10 cellular contexts compared by ENCODE assay signal in the genomic region with DNA sequence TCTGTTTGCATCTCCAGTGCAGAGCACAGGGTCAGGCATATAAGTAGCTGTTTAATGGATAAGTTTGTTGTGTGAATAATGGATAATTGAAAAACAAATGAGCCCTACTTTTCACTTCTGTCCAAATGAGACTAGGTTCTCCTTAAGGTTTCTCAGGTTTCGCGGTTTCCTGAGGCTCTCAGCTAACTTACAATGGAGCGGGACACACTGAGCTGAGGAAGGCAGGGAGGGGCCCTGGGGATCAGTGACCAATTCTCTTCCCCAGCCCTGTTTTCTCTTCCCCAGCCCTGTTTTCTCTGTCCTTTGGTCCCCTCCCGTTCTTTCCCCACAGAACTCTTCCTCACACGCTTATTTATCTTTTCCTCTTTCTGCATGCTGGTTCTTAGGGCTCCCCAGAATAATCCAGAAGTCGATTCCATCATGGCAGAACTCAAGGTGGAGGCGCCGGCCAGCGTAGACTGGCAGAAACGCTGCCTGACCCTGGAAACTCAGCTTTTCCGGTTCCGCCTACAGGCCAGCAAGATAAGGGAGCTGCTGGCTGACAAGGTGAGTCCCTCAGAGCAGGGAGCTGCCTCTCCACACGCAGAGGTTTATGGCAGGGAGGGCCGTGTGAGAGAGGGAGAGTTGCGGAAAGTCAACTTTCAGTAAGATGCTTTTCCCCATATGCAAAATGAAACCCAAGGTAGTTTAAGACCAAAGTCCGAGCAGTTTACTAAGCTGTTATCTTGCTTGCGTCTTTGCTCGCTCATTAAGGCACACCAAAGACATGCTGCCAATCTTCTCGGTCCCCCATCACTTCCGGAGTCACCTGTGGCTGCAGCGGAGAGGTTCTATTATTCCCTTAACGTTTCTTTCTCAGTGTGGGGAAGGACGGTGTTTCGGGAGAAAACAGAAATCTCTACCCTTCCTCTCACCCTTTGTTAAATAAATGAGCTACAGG. TPM values are rescaled to one million over a fixed set of nuclear protein-coding genes. Genes with fewer than 3 reads are reported as not detected.
DNase-seq lines count a peak whose midpoint lies in the region; ATAC-seq, FAIRE-seq and TF ChIP-seq lines count a peak whose summit lies in the region.
"Had no signal": no experiment of that assay in that cellular context is flagged by ENCODE, and none has a peak within 500 bp of the region (broad histone marks: within the 10 kb centered on the region; RNA-seq: fewer than 3 reads in every experiment).

No MANE protein-coding gene starts in this region.

- H3K9me3 Mint-ChIP-seq in CD4-positive, alpha-beta T cell: peaks cover 3% of the 10 kb centered on the region
- no peaks in the 10 kb centered on the region for H3K9me3 Mint-ChIP-seq in activated naive CD8-positive, alpha-beta T cell treated with anti-CD3 and anti-CD28 coated beads, Interleukin-2, amount 50 U/mL, for 24 hours

- peaks cover 61% of the 10 kb centered on the region for H3K27me3 Mint-ChIP-seq in CD4-positive, alpha-beta T cell
- peaks cover 27% of the 10 kb centered on the region for H3K27me3 Mint-ChIP-seq in activated naive CD8-positive, alpha-beta T cell treated with anti-CD3 and anti-CD28 coated beads, Interleukin-2, amount 50 U/mL, for 24 hours

- no peak overlapping the region for H3K27ac ChIP-seq in CD4-positive, alpha-beta T cell (ENCODE audit: low read depth, low read length)
- H3K27ac ChIP-seq in upper lobe of left lung: no peak overlapping the region

- ATAC-seq in CD4-positive, alpha-beta T cell (ENCODE audit: poor library complexity): peak; percentile 21
- ATAC-seq in activated naive CD8-positive, alpha-beta T cell treated with anti-CD3 and anti-CD28 coated beads, Interleukin-2, amount 50 U/mL, for 24 hours: peak; percentile 82
- ATAC-seq in upper lobe of left lung (ENCODE audit: low FRiP score in 2 of 2): no peak

- no peaks in the 10 kb centered on the region for H3K9me3 ChIP-seq in CD4-positive, alpha-beta T cell (ENCODE audit: control insufficient read depth, low read length)
- no peaks in the 10 kb centered on the region for H3K9me3 ChIP-seq in upper lobe of left lung

- H3K4me1 ChIP-seq in upper lobe of left lung: no peaks in the 10 kb centered on the region

- H3K36me3 ChIP-seq in upper lobe of left lung: no peaks in the 10 kb centered on the region

- TF ChIP-seq POLR2A in upper lobe of left lung (IDR thresholded peaks at IDR 0.05): no peak

- TF ChIP-seq CTCF in CD4-positive, alpha-beta T cell (IDR thresholded peaks at IDR 0.05): no peak
- no peak for TF ChIP-seq CTCF in foreskin fibroblast (IDR thresholded peaks at IDR 0.05; ENCODE audit: low read depth, low read length)
- TF ChIP-seq CTCF in upper lobe of left lung (IDR thresholded peaks at IDR 0.05): no peak

- 62 to 70% methylated on average over 24 of the region's 24 CpGs for WGBS in upper lobe of left lung, 2 donors

- POLR2A ChIA-PET in CD4-positive, alpha-beta T cell (lab: Charles Lee): interaction anchor here (0.7 to 1.3 kb wide), 2 partner anchors 30 to 78 kb away, joined by 3 to 4 read pairs; no protein-coding TSS in a partner anchor

- DNase-seq in CD4-positive, alpha-beta T cell: no peak
- DNase-seq in HTR-8/SVneo (ENCODE audit: insufficient read length, low spot score): no peak
- peak; percentile 29 for DNase-seq in activated naive CD8-positive, alpha-beta T cell treated with anti-CD3 and anti-CD28 coated beads, Interleukin-2, amount 50 U/mL, for 24 hours
- DNase-seq in mucosa of gallbladder (ENCODE audit: low spot score): peak; percentile 36
- DNase-seq in A172 (ENCODE audit: low spot score): no peak
- no peak for DNase-seq in NCI-H82 treated with DMSO at 0.1 percent for 48 hours (lab: John Stamatoyannopoulos, UW; ENCODE audit: unreplicated experiment)
- no peak for DNase-seq in foreskin fibroblast
- no peak for DNase-seq in upper lobe of left lung
- DNase-seq: DMS 273 treated with DMSO at 0.1 percent for 48 hours, NCI-H748 treated with DMSO at 0.1 percent for 48 hours had no signal

- H3K27ac Mint-ChIP-seq in CD4-positive, alpha-beta T cell: no peak overlapping the region
- H3K27ac Mint-ChIP-seq in activated naive CD8-positive, alpha-beta T cell treated with anti-CD3 and anti-CD28 coated beads, Interleukin-2, amount 50 U/mL, for 24 hours: peak overlapping the region; percentile 53

- no peak for TF ChIP-seq EP300 in upper lobe of left lung (IDR thresholded peaks at IDR 0.05)

- no peaks in the 10 kb centered on the region for H3K36me3 Mint-ChIP-seq in CD4-positive, alpha-beta T cell (ENCODE audit: low read depth)
- H3K36me3 Mint-ChIP-seq in activated naive CD8-positive, alpha-beta T cell treated with anti-CD3 and anti-CD28 coated beads, Interleukin-2, amount 50 U/mL, for 24 hours (ENCODE audit: low read depth): peaks cover 3% of the 10 kb centered on the region

- peaks cover 6% of the 10 kb centered on the region for H3K27me3 ChIP-seq in CD4-positive, alpha-beta T cell (ENCODE audit: control insufficient read depth, insufficient read depth, low read length)
- no peaks in the 10 kb centered on the region for H3K27me3 ChIP-seq in upper lobe of left lung

- H3K4me3 ChIP-seq in foreskin fibroblast (ENCODE audit: low read depth in 1 of 2, low read length in 2 of 2) (no peak overlapping the region), upper lobe of left lung (no peak overlapping the region)

- H3K4me1 Mint-ChIP-seq in CD4-positive, alpha-beta T cell (ENCODE audit: low read depth): peaks cover 10% of the 10 kb centered on the region
- H3K4me1 Mint-ChIP-seq in activated naive CD8-positive, alpha-beta T cell treated with anti-CD3 and anti-CD28 coated beads, Interleukin-2, amount 50 U/mL, for 24 hours: peaks cover 7% of the 10 kb centered on the region

- H3K4me3 Mint-ChIP-seq in CD4-positive, alpha-beta T cell: peak overlapping the region; percentile 79
- peak overlapping the region; percentile 62 for H3K4me3 Mint-ChIP-seq in activated naive CD8-positive, alpha-beta T cell treated with anti-CD3 and anti-CD28 coated beads, Interleukin-2, amount 50 U/mL, for 24 hours

- intact Hi-C loops in CD4-positive, alpha-beta T cell (cut with DNase I, micrococcal nuclease): no loop called here

- FAIRE-seq in HTR-8/SVneo (lab: Jason Lieb, UNC): peak; percentile 89

- CTCF ChIA-PET in CD4-positive, alpha-beta T cell (lab: Charles Lee): no interaction called here

RNA-seq across cellular contexts. Expression of a gene that starts 8.6 kb away (rescaled TPM):
- total RNA-seq in CD4-positive, alpha-beta T cell: under 1 TPM; 0.16 to 0.53 TPM
- total RNA-seq in mucosa of gallbladder (35.6 TPM), upper lobe of left lung (10 to 100 TPM in 2 of 6 donors, 1 to 10 TPM in 3, under 1 TPM in 1; 0.46 to 25.1 (median 4.4) TPM)
- total RNA-seq in A172 (2014; rRNA removed; shearing (Covaris generic)): 1.3 and 5.0 TPM in 2 replicates

RNA-seq across cellular contexts. Expression of a gene that starts 53.2 kb away (rescaled TPM):
- 1 to 10 TPM; 7.1 to 9.1 TPM for total RNA-seq in CD4-positive, alpha-beta T cell
- 33.2 TPM for total RNA-seq in mucosa of gallbladder
- 2.0 and 3.1 TPM in 2 replicates for total RNA-seq in A172 (2014; rRNA removed; shearing (Covaris generic))
- 1 to 10 TPM; 2.1 to 8.5 (median 5.4) TPM for total RNA-seq in upper lobe of left lung

RNA-seq across cellular contexts. Expression of a gene that starts 58.4 kb away (rescaled TPM):
- 10 to 100 TPM; 66.0 to 69.7 TPM for total RNA-seq in CD4-positive, alpha-beta T cell
- total RNA-seq in mucosa of gallbladder (41.5 TPM), upper lobe of left lung (10 to 100 TPM; 11.5 to 27.5 (median 23.1) TPM)
- 11.5 and 18.6 TPM in 2 replicates for total RNA-seq in A172 (2014; rRNA removed; shearing (Covaris generic))

Comparison
In these comparisons a context has a peak if more than half of its experiments do, and no peak if none do; other contexts are left out.
1. ATAC-seq: peak in CD4-positive, alpha-beta T cell (single experiment) and activated naive CD8-positive, alpha-beta T cell treated with anti-CD3 and anti-CD28 coated beads, Interleukin-2, amount 50 U/mL, for 24 hours (single experiment); none in upper lobe of left lung (0 of 2).
2. DNase-seq: peak in activated naive CD8-positive, alpha-beta T cell treated with anti-CD3 and anti-CD28 coated beads, Interleukin-2, amount 50 U/mL, for 24 hours (single experiment) and mucosa of gallbladder (single experiment); none in CD4-positive, alpha-beta T cell (0 of 10), HTR-8/SVneo (single experiment), A172 (single experiment), NCI-H82 treated with DMSO at 0.1 percent for 48 hours (single experiment), foreskin fibroblast (0 of 2) and upper lobe of left lung (0 of 2).